Comparison of ENCODE assay signal across 8 cellular contexts in genomic region chr11:2988996-2989395, GRCh38. TPM values are rescaled to one million over a fixed set of nuclear protein-coding genes. Genes with fewer than 3 reads are reported as not detected.
DNase-seq lines count a peak whose midpoint lies in the region; ATAC-seq and TF ChIP-seq lines count a peak whose summit lies in the region.

No MANE protein-coding gene starts in this region.

- H3K27me3 Mint-ChIP-seq in stimulated activated naive CD8-positive, alpha-beta T cell treated with anti-CD3 and anti-CD28 coated beads, Interleukin-15, Interleukin-2, amounts not matched to agents 100 ng/mL and 50 ng/mL, for 24 hours = no peaks in the 10 kb centered on the region

- H3K4me1 ChIP-seq in mesodermal cell (ENCODE audit: control insufficient read depth, insufficient read depth, low read length, poor library complexity, severe bottlenecking) = peaks cover 18% of the 10 kb centered on the region

- peaks cover 61% of the 10 kb centered on the region for H3K4me1 Mint-ChIP-seq in stimulated activated naive CD8-positive, alpha-beta T cell treated with anti-CD3 and anti-CD28 coated beads, Interleukin-15, Interleukin-2, amounts not matched to agents 100 ng/mL and 50 ng/mL, for 24 hours (ENCODE audit: low read depth)

- H3K4me3 ChIP-seq in brain microvascular endothelial cell (ENCODE audit: low read depth, low read length) (peak overlapping the region; percentile 89), mesodermal cell (ENCODE audit: extremely low read depth, insufficient read depth, low read length, poor library complexity, severe bottlenecking) (peak overlapping the region; percentile 90)

- H3K9me3 Mint-ChIP-seq in stimulated activated naive CD8-positive, alpha-beta T cell treated with anti-CD3 and anti-CD28 coated beads, Interleukin-15, Interleukin-2, amounts not matched to agents 100 ng/mL and 50 ng/mL, for 24 hours = no peaks in the 10 kb centered on the region

- WGBS in mesodermal cell (ENCODE audit: insufficient coverage in 2 of 2), 2 experiments = 34% methylated on average over 4 of the region's 4 CpGs

- H3K27me3 ChIP-seq in brain microvascular endothelial cell (replicated peaks) = no peaks in the 10 kb centered on the region

- ATAC-seq in stimulated activated naive CD8-positive, alpha-beta T cell treated with anti-CD3 and anti-CD28 coated beads, Interleukin-15, Interleukin-2, amounts not matched to agents 100 U/mL and 50 U/mL, for 24 hours = no peak

- in situ Hi-C loops in brain microvascular endothelial cell (cut with HindIII; ENCODE audit: low pct_ligation_motif_present, low sequenced_read_pairs) = no loop called here

- H3K4me3 Mint-ChIP-seq in stimulated activated naive CD8-positive, alpha-beta T cell treated with anti-CD3 and anti-CD28 coated beads, Interleukin-15, Interleukin-2, amounts not matched to agents 100 ng/mL and 50 ng/mL, for 24 hours = peak overlapping the region; percentile 100

- H3K36me3 Mint-ChIP-seq in stimulated activated naive CD8-positive, alpha-beta T cell treated with anti-CD3 and anti-CD28 coated beads, Interleukin-15, Interleukin-2, amounts not matched to agents 100 ng/mL and 50 ng/mL, for 24 hours (ENCODE audit: low read depth) = peaks cover 52% of the 10 kb centered on the region

- H3K9me3 ChIP-seq in mesodermal cell (ENCODE audit: control insufficient read depth, low read length) = no peaks in the 10 kb centered on the region

- no peak for DNase-seq in stimulated activated naive CD8-positive, alpha-beta T cell treated with anti-CD3 and anti-CD28 coated beads, Interleukin-15, Interleukin-2, amounts not matched to agents 100 U/mL and 50 U/mL, for 24 hours
- DNase-seq in brain microvascular endothelial cell (no peak), NCI-H2227 (lab: John Stamatoyannopoulos, UW; ENCODE audit: unreplicated experiment) (no peak), NCI-H2196 (lab: John Stamatoyannopoulos, UW; ENCODE audit: unreplicated experiment) (no peak), NCI-H2081 (lab: John Stamatoyannopoulos, UW) (no peak), AML-193 (lab: John Stamatoyannopoulos, UW) (no peak)

- H3K36me3 ChIP-seq in brain microvascular endothelial cell (replicated peaks) = no peaks in the 10 kb centered on the region
- peaks cover 41% of the 10 kb centered on the region for H3K36me3 ChIP-seq in mesodermal cell (ENCODE audit: control insufficient read depth, insufficient read depth, low read length)

- peak overlapping the region; percentile 100 for H3K27ac Mint-ChIP-seq in stimulated activated naive CD8-positive, alpha-beta T cell treated with anti-CD3 and anti-CD28 coated beads, Interleukin-15, Interleukin-2, amounts not matched to agents 100 ng/mL and 50 ng/mL, for 24 hours

- TF ChIP-seq CTCF in brain microvascular endothelial cell (IDR thresholded peaks at IDR 0.05; ENCODE audit: low read depth, low read length, missing control alignments) = no peak

- peak overlapping the region; percentile 38 for H3K27ac ChIP-seq in brain microvascular endothelial cell
- H3K27ac ChIP-seq in mesodermal cell (ENCODE audit: low read depth, low read length, severe bottlenecking) = no peak overlapping the region

RNA-seq across cellular contexts. Expression of gene NAP1L4, which starts 3.1 kb away (rescaled TPM):
- 155 TPM for polyA plus RNA-seq in mesodermal cell (2013, experiment 1 of 2)
- polyA plus RNA-seq in mesodermal cell (2013, experiment 2 of 2) = 156 TPM

RNA-seq across cellular contexts. Expression of gene PHLDA2, which starts 59.8 kb away (rescaled TPM):
- polyA plus RNA-seq in mesodermal cell (2013, experiment 1 of 2) = 66.5 TPM
- polyA plus RNA-seq in mesodermal cell (2013, experiment 2 of 2) = 50.0 TPM
